In genomic region chr6:3825331-3825831, GRCh38 we compare ENCODE assay signal across 1 cellular context.
A peak's percentile ranks its signal among the peaks of the same experiment; 100 is the strongest.
TF ChIP-seq lines count a peak whose summit lies in the region.

No MANE protein-coding gene starts in this region.

TF ChIP-seq in HepG2, 621 proteins besides CTCF, POLR2A, EP300 and RAD21 (continued from another document and continues in another):
- TF ChIP-seq DRAP1 (CRISPR knock-in tag; IDR thresholded peaks at IDR 0.05): peak; percentile 36
- TF ChIP-seq ZMYM3 (CRISPR knock-in tag; IDR thresholded peaks at IDR 0.05): no peak; the same call in 1 of the 2 replicates
- TF ChIP-seq TBP (CRISPR knock-in tag; IDR thresholded peaks at IDR 0.05): no peak
- TF ChIP-seq ZFP90 (CRISPR knock-in tag; IDR thresholded peaks at IDR 0.05; ENCODE audit: borderline replicate concordance): no peak
- TF ChIP-seq ZSCAN25 (CRISPR knock-in tag; IDR thresholded peaks at IDR 0.05): no peak
- 0 out of 2 replicates have a peak, but pooled peaks have one; percentile 23 for TF ChIP-seq ZNF225 (CRISPR knock-in tag; IDR thresholded peaks at IDR 0.05)
- TF ChIP-seq FOXA1 (IDR thresholded peaks at IDR 0.05): no peak
- TF ChIP-seq FOXA1 (CRISPR knock-in tag; IDR thresholded peaks at IDR 0.05): no peak
- TF ChIP-seq, protein P1, sequence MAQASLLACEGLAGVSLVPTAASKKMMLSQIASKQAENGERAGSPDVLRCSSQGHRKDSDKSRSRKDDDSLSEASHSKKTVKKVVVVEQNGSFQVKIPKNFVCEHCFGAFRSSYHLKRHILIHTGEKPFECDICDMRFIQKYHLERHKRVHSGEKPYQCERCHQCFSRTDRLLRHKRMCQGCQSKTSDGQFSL (CRISPR knock-in tag; IDR thresholded peaks at IDR 0.05): no peak
- no peak for TF ChIP-seq CENPBD1 (CRISPR knock-in tag; IDR thresholded peaks at IDR 0.05; ENCODE audit: borderline replicate concordance, low read depth)
- TF ChIP-seq MAFF (IDR thresholded peaks at IDR 0.05; ENCODE audit: low read depth, low read length): no peak
- TF ChIP-seq, protein P2, sequence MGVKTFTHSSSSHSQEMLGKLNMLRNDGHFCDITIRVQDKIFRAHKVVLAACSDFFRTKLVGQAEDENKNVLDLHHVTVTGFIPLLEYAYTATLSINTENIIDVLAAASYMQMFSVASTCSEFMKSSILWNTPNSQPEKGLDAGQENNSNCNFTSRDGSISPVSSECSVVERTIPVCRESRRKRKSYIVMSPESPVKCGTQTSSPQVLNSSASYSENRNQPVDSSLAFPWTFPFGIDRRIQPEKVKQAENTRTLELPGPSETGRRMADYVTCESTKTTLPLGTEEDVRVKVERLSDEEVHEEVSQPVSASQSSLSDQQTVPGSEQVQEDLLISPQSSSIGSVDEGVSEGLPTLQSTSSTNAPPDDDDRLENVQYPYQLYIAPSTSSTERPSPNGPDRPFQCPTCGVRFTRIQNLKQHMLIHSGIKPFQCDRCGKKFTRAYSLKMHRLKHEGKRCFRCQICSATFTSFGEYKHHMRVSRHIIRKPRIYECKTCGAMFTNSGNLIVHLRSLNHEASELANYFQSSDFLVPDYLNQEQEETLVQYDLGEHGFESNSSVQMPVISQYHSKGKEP (CRISPR knock-in tag; IDR thresholded peaks at IDR 0.05): no peak
- TF ChIP-seq ZBTB20 (CRISPR knock-in tag; IDR thresholded peaks at IDR 0.05; ENCODE audit: borderline replicate concordance, low read depth): no peak
- TF ChIP-seq CREM (IDR thresholded peaks at IDR 0.05): no peak; the same call in none of the 2 replicates
- TF ChIP-seq CREM (CRISPR knock-in tag; IDR thresholded peaks at IDR 0.05): no peak
- TF ChIP-seq ZNF775 (CRISPR knock-in tag; IDR thresholded peaks at IDR 0.05; ENCODE audit: borderline replicate concordance): 0 out of 2 replicates have a peak, but pooled peaks have one; percentile 20
- TF ChIP-seq HNRNPLL (IDR thresholded peaks at IDR 0.05; ENCODE audit: low read depth, low read length, poor library complexity, severe bottlenecking): peak; percentile 26
- no peak for TF ChIP-seq ZNF766 (CRISPR knock-in tag; IDR thresholded peaks at IDR 0.05; ENCODE audit: borderline replicate concordance)
- TF ChIP-seq BCL3 (CRISPR knock-in tag; IDR thresholded peaks at IDR 0.05): no peak
- TF ChIP-seq ZNF619 (CRISPR knock-in tag; IDR thresholded peaks at IDR 0.05): peak; percentile 87; the same call in 1 of the 2 replicates
- peak; percentile 84 for TF ChIP-seq SMC3 (IDR thresholded peaks at IDR 0.05; ENCODE audit: low read length)
- TF ChIP-seq, protein P3, sequence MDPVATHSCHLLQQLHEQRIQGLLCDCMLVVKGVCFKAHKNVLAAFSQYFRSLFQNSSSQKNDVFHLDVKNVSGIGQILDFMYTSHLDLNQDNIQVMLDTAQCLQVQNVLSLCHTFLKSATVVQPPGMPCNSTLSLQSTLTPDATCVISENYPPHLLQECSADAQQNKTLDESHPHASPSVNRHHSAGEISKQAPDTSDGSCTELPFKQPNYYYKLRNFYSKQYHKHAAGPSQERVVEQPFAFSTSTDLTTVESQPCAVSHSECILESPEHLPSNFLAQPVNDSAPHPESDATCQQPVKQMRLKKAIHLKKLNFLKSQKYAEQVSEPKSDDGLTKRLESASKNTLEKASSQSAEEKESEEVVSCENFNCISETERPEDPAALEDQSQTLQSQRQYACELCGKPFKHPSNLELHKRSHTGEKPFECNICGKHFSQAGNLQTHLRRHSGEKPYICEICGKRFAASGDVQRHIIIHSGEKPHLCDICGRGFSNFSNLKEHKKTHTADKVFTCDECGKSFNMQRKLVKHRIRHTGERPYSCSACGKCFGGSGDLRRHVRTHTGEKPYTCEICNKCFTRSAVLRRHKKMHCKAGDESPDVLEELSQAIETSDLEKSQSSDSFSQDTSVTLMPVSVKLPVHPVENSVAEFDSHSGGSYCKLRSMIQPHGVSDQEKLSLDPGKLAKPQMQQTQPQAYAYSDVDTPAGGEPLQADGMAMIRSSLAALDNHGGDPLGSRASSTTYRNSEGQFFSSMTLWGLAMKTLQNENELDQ (CRISPR knock-in tag; IDR thresholded peaks at IDR 0.05; ENCODE audit: borderline replicate concordance): no peak
- no peak for TF ChIP-seq SOX6 (IDR thresholded peaks at IDR 0.05)
- TF ChIP-seq SOX6 (CRISPR knock-in tag; IDR thresholded peaks at IDR 0.05): peak; percentile 61
- no peak for TF ChIP-seq ZNF746 (CRISPR knock-in tag; IDR thresholded peaks at IDR 0.05)
- TF ChIP-seq, protein P4, sequence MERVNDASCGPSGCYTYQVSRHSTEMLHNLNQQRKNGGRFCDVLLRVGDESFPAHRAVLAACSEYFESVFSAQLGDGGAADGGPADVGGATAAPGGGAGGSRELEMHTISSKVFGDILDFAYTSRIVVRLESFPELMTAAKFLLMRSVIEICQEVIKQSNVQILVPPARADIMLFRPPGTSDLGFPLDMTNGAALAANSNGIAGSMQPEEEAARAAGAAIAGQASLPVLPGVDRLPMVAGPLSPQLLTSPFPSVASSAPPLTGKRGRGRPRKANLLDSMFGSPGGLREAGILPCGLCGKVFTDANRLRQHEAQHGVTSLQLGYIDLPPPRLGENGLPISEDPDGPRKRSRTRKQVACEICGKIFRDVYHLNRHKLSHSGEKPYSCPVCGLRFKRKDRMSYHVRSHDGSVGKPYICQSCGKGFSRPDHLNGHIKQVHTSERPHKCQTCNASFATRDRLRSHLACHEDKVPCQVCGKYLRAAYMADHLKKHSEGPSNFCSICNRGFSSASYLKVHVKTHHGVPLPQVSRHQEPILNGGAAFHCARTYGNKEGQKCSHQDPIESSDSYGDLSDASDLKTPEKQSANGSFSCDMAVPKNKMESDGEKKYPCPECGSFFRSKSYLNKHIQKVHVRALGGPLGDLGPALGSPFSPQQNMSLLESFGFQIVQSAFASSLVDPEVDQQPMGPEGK (CRISPR knock-in tag; IDR thresholded peaks at IDR 0.05): peak; percentile 36; the same call in 1 of the 2 replicates
- no peak for TF ChIP-seq ARNTL (CRISPR knock-in tag; IDR thresholded peaks at IDR 0.05)
- TF ChIP-seq U2AF1 (optimal IDR thresholded peaks at IDR 0.05; ENCODE audit: low read depth, low read length): peak; percentile 48
- TF ChIP-seq RFXAP (CRISPR knock-in tag; IDR thresholded peaks at IDR 0.05; ENCODE audit: borderline replicate concordance): no peak; the same call in 1 of the 2 replicates
- TF ChIP-seq MEIS1 (CRISPR knock-in tag; IDR thresholded peaks at IDR 0.05; ENCODE audit: borderline replicate concordance): no peak
- 0 out of 2 replicates have a peak, but pooled peaks have one; percentile 36 for TF ChIP-seq CBFB (CRISPR knock-in tag; IDR thresholded peaks at IDR 0.05)
- no peak for TF ChIP-seq RFXANK (CRISPR knock-in tag; IDR thresholded peaks at IDR 0.05)
- TF ChIP-seq, protein P5, sequence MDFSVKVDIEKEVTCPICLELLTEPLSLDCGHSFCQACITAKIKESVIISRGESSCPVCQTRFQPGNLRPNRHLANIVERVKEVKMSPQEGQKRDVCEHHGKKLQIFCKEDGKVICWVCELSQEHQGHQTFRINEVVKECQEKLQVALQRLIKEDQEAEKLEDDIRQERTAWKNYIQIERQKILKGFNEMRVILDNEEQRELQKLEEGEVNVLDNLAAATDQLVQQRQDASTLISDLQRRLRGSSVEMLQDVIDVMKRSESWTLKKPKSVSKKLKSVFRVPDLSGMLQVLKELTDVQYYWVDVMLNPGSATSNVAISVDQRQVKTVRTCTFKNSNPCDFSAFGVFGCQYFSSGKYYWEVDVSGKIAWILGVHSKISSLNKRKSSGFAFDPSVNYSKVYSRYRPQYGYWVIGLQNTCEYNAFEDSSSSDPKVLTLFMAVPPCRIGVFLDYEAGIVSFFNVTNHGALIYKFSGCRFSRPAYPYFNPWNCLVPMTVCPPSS (IDR thresholded peaks at IDR 0.05): no peak
- no peak for TF ChIP-seq RBAK (CRISPR knock-in tag; IDR thresholded peaks at IDR 0.05)
- TF ChIP-seq, protein P6, sequence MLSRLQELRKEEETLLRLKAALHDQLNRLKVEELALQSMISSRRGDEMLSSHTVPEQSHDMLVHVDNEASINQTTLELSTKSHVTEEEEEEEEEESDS (CRISPR knock-in tag; IDR thresholded peaks at IDR 0.05; ENCODE audit: borderline replicate concordance): no peak
- TF ChIP-seq SMYD3 (CRISPR knock-in tag; IDR thresholded peaks at IDR 0.05): no peak
- no peak for TF ChIP-seq IRX3 (CRISPR knock-in tag; IDR thresholded peaks at IDR 0.05; ENCODE audit: borderline replicate concordance, low read depth)
- TF ChIP-seq SP5 (CRISPR knock-in tag; IDR thresholded peaks at IDR 0.05; ENCODE audit: borderline replicate concordance, low read depth): no peak
- TF ChIP-seq RXRA (CRISPR knock-in tag; IDR thresholded peaks at IDR 0.05): peak; percentile 86
- no peak for TF ChIP-seq ZNF562 (CRISPR knock-in tag; IDR thresholded peaks at IDR 0.05; ENCODE audit: borderline replicate concordance)
- TF ChIP-seq, protein P7, sequence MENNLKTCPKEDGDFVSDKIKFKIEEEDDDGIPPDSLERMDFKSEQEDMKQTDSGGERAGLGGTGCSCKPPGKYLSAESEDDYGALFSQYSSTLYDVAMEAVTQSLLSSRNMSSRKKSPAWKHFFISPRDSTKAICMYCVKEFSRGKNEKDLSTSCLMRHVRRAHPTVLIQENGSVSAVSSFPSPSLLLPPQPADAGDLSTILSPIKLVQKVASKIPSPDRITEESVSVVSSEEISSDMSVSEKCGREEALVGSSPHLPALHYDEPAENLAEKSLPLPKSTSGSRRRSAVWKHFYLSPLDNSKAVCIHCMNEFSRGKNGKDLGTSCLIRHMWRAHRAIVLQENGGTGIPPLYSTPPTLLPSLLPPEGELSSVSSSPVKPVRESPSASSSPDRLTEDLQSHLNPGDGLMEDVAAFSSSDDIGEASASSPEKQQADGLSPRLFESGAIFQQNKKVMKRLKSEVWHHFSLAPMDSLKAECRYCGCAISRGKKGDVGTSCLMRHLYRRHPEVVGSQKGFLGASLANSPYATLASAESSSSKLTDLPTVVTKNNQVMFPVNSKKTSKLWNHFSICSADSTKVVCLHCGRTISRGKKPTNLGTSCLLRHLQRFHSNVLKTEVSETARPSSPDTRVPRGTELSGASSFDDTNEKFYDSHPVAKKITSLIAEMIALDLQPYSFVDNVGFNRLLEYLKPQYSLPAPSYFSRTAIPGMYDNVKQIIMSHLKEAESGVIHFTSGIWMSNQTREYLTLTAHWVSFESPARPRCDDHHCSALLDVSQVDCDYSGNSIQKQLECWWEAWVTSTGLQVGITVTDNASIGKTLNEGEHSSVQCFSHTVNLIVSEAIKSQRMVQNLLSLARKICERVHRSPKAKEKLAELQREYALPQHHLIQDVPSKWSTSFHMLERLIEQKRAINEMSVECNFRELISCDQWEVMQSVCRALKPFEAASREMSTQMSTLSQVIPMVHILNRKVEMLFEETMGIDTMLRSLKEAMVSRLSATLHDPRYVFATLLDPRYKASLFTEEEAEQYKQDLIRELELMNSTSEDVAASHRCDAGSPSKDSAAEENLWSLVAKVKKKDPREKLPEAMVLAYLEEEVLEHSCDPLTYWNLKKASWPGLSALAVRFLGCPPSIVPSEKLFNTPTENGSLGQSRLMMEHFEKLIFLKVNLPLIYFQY (CRISPR knock-in tag; IDR thresholded peaks at IDR 0.05; ENCODE audit: borderline replicate concordance): peak; percentile 82
- 0 out of 2 replicates have a peak, but pooled peaks have one; percentile 60 for TF ChIP-seq ZNF275 (CRISPR knock-in tag; IDR thresholded peaks at IDR 0.05; ENCODE audit: borderline replicate concordance)
- TF ChIP-seq KDM2A (CRISPR knock-in tag; IDR thresholded peaks at IDR 0.05; ENCODE audit: borderline replicate concordance, low read depth): peak; percentile 91
- no peak for TF ChIP-seq U2AF2 (IDR thresholded peaks at IDR 0.05; ENCODE audit: low read depth, low read length)
- no peak for TF ChIP-seq MLXIP (CRISPR knock-in tag; IDR thresholded peaks at IDR 0.05; ENCODE audit: borderline replicate concordance)
- no peak for TF ChIP-seq TEF (CRISPR knock-in tag; IDR thresholded peaks at IDR 0.05)
